Comparison of ENCODE assay signal across 8 cellular contexts in genomic region chr10:11017575-11018425, GRCh38. TPM values are rescaled to one million over a fixed set of nuclear protein-coding genes. Genes with fewer than 3 reads are reported as not detected.
DNase-seq lines count a peak whose midpoint lies in the region; ATAC-seq and TF ChIP-seq lines count a peak whose summit lies in the region.

CELF2 (plus strand) TSS chr10:11017872; CDS start chr10:11018090, 218 bp downstream.

- H3K4me3 Mint-ChIP-seq in CD4-positive, alpha-beta T cell = peak within 1 kb of the TSS; percentile 84

- H3K36me3 ChIP-seq in HUES6 (ENCODE audit: control insufficient read depth, insufficient read depth, low read length) = no peaks in the 10 kb centered on the region

- H3K4me3 ChIP-seq in HUES6 (ENCODE audit: low read depth, low read length) (peak within 1 kb of the TSS; percentile 68), lower leg skin (ENCODE audit: low read depth, poor library complexity, severe bottlenecking) (peak within 1 kb of the TSS; percentile 78)

- DNase-seq in CD4-positive, alpha-beta T cell = peak in 9 of 10 experiments; percentile 8 to 58 (median 32)
- peak; percentile 65 for DNase-seq in activated CD4-positive, alpha-beta T cell treated with anti-CD3 and anti-CD28 coated beads for 48 hours
- DNase-seq in dermis microvascular lymphatic vessel endothelial cell (ENCODE audit: low read depth in 2 of 2) = peak; percentile 40 to 60
- peak in 1 of 2 donors; percentile 91 for DNase-seq in lower leg skin (ENCODE audit: low spot score in 2 of 2)
- peak in 2 of 3 donors; percentile 11 to 42 for DNase-seq in stimulated activated CD4-positive, alpha-beta T cell treated with anti-CD3 and anti-CD28 coated beads, TNF-alpha, amount 100 ng/mL, for 1 hour (ENCODE audit: low read depth in 3 of 3, low spot score in 1 of 3)
- no peak for DNase-seq in HT-29 (ENCODE audit: low spot score)

- no peak for TF ChIP-seq POLR2A in lower leg skin (IDR thresholded peaks at IDR 0.05)

- peaks cover 28% of the 10 kb centered on the region for H3K4me1 Mint-ChIP-seq in CD4-positive, alpha-beta T cell (ENCODE audit: low read depth)

- H3K27me3 Mint-ChIP-seq in CD4-positive, alpha-beta T cell = peaks cover 77% of the 10 kb centered on the region

- H3K9me3 Mint-ChIP-seq in CD4-positive, alpha-beta T cell = no peaks in the 10 kb centered on the region

- intact Hi-C loops in CD4-positive, alpha-beta T cell (cut with DNase I, micrococcal nuclease) = loop anchor here (10.0 kb wide), 2 partner anchors 147 to 247 kb away; no protein-coding TSS in a partner anchor
- intact Hi-C loops in lower leg skin (cut with DNase I; ENCODE audit: low total_unique reads) = no loop called here

- no peaks in the 10 kb centered on the region for H3K9me3 ChIP-seq in CD4-positive, alpha-beta T cell (ENCODE audit: control insufficient read depth, low read length)
- no peaks in the 10 kb centered on the region for H3K9me3 ChIP-seq in HUES6 (ENCODE audit: control insufficient read depth, insufficient read depth, low read depth, low read length)

- H3K4me1 ChIP-seq in HUES6 (ENCODE audit: control insufficient read depth, insufficient read depth, low read length) = peaks cover 24% of the 10 kb centered on the region

- no peak within 1 kb of the TSS for H3K27ac ChIP-seq in CD4-positive, alpha-beta T cell (ENCODE audit: low read depth, low read length)
- no peak within 1 kb of the TSS for H3K27ac ChIP-seq in HUES6 (ENCODE audit: low read depth, low read length)

- CTCF ChIA-PET in CD4-positive, alpha-beta T cell (lab: Charles Lee) = no interaction called here

- no peak for TF ChIP-seq CTCF in CD4-positive, alpha-beta T cell (IDR thresholded peaks at IDR 0.05)
- TF ChIP-seq CTCF in lower leg skin (IDR thresholded peaks at IDR 0.05) = no peak

- peak; percentile 78 for ATAC-seq in CD4-positive, alpha-beta T cell (ENCODE audit: poor library complexity)
- peak; percentile 70 for ATAC-seq in GM19468 (IDR thresholded peaks at IDR 0.05; ENCODE audit: extremely low read depth, unreplicated experiment)

- peak within 1 kb of the TSS; percentile 71 for H3K9ac ChIP-seq in HUES6 (ENCODE audit: low read length)

- H3K36me3 Mint-ChIP-seq in CD4-positive, alpha-beta T cell (ENCODE audit: low read depth) = no peaks in the 10 kb centered on the region

- H3K27ac Mint-ChIP-seq in CD4-positive, alpha-beta T cell = no peak within 1 kb of the TSS

- H3K27me3 ChIP-seq in CD4-positive, alpha-beta T cell (ENCODE audit: control insufficient read depth, insufficient read depth, low read length) = peaks cover 77% of the 10 kb centered on the region
- peaks cover 38% of the 10 kb centered on the region for H3K27me3 ChIP-seq in HUES6 (ENCODE audit: control insufficient read depth, insufficient read depth, low read length)

- 2% methylated on average over 30 to 37 of the region's 132 CpGs for WGBS in lower leg skin, 2 donors

- POLR2A ChIA-PET in CD4-positive, alpha-beta T cell (lab: Charles Lee) = interaction anchor here (0.7 to 3.6 kb wide), 6 partner anchors 127 to 209 kb away, joined by 3 to 21 read pairs (median 3); no protein-coding TSS in a partner anchor

RNA-seq across cellular contexts. Expression of gene CELF2, which starts in this region (rescaled TPM):
- 100 to 1,000 TPM; 197 to 205 TPM for total RNA-seq in CD4-positive, alpha-beta T cell
- total RNA-seq in dermis microvascular lymphatic vessel endothelial cell (4.0 and 9.0 TPM in 2 replicates), lower leg skin (10 to 100 TPM; 16.9 to 39.9 (median 20.7) TPM)
- not detected in 2 replicates for total RNA-seq in HT-29 (2014; rRNA removed; shearing (Covaris generic))

Comparison
In these comparisons a context has a peak if more than half of its experiments do, and no peak if none do; other contexts are left out.
1. RNA of gene CELF2 (total RNA-seq): 197 to 205 TPM in CD4-positive, alpha-beta T cell; 16.9 to 39.9 TPM in lower leg skin, 4.0 to 9.0 TPM in dermis microvascular lymphatic vessel endothelial cell and not detected in HT-29; every median in the first group is over 4 times any median in the second.